1 cellular context compared by ENCODE assay signal in genomic region chr6:143743256-143744166, GRCh38.
A peak's percentile ranks its signal among the peaks of the same experiment; 100 is the strongest.
TF ChIP-seq lines count a peak whose summit lies in the region.

No MANE protein-coding gene starts in this region.

TF ChIP-seq in H1, 55 proteins besides CTCF, POLR2A, EP300 and RAD21 (continued from another document):
- no peak for TF ChIP-seq RNF2 (IDR thresholded peaks at IDR 0.05; ENCODE audit: borderline replicate concordance, low read depth, low read length, missing control alignments, poor library complexity, severe bottlenecking)
- TF ChIP-seq RFX5 (IDR thresholded peaks at IDR 0.05; ENCODE audit: borderline replicate concordance, low read depth, low read length) = no peak
- no peak for TF ChIP-seq MAFK (IDR thresholded peaks at IDR 0.05; ENCODE audit: low read depth, low read length)
- peak; percentile 33; the same call in 1 of the 2 replicates for TF ChIP-seq TEAD4 (IDR thresholded peaks at IDR 0.05; ENCODE audit: low read depth, low read length)
- no peak for TF ChIP-seq SP4 (IDR thresholded peaks at IDR 0.05; ENCODE audit: low read length)
